Comparison of ENCODE assay signal across 1 cellular context in the genomic region with DNA sequence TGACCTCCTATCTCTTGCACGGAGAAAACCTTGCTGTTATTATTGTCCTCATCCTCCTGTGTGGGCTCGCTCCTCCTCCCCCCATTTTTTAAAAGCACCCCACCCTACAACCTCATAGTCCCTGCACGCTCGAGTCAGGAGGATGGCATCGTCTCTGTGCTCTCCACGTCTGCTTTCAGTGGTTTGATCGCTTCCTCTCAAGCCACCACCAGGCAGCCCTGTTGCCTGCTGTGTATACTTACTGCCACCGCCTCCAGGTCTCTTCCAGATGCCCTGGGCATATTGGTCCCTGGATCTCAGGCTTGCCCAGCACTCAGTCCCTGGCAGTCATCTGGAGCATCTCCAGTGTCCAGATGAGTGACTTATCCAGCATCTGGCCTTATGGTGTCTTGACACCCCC.
TF ChIP-seq lines count a peak whose summit lies in the region.

No MANE protein-coding gene starts in this region.

TF ChIP-seq in IMR-90, 13 proteins besides CTCF, POLR2A, EP300 and RAD21 (continued from another document):
- TF ChIP-seq, protein P1, sequence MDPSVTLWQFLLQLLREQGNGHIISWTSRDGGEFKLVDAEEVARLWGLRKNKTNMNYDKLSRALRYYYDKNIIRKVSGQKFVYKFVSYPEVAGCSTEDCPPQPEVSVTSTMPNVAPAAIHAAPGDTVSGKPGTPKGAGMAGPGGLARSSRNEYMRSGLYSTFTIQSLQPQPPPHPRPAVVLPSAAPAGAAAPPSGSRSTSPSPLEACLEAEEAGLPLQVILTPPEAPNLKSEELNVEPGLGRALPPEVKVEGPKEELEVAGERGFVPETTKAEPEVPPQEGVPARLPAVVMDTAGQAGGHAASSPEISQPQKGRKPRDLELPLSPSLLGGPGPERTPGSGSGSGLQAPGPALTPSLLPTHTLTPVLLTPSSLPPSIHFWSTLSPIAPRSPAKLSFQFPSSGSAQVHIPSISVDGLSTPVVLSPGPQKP (IDR thresholded peaks at IDR 0.05; ENCODE audit: borderline replicate concordance, low read depth, low read length) = no peak
- TF ChIP-seq MAZ (IDR thresholded peaks at IDR 0.05; ENCODE audit: borderline replicate concordance, low read depth, low read length) (no peak), RFX5 (IDR thresholded peaks at IDR 0.05; ENCODE audit: low read depth, low read length) (no peak), MXI1 (IDR thresholded peaks at IDR 0.05; ENCODE audit: borderline replicate concordance, low read depth, low read length) (no peak)
